15 cellular contexts compared by ENCODE assay signal in the genomic region with DNA sequence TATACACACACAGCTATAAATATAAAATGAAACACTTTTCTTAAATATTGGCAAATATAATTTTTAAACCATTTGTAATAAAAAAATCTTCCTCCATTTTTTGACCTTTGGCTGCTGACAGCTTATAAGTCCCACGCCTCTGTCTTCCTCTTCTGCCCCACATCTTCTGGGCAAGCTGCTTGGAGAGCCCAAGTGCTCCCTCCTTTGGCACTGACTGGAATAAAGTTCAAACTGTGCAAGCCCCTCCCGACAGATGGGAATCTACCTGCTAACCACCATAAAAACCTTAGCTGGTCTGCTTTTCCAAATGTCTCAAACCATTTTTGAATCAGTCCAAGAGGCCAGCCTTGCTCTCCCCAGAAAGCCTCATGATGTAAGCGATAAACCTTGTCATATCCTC.
DNase-seq lines count a peak whose midpoint lies in the region; ATAC-seq and TF ChIP-seq lines count a peak whose summit lies in the region.
"Had no signal": no experiment of that assay in that cellular context is flagged by ENCODE, and none has a peak within 500 bp of the region (broad histone marks: within the 10 kb centered on the region; RNA-seq: fewer than 3 reads in every experiment).

No MANE protein-coding gene starts in this region.

- POLR2A ChIA-PET in A673 (lab: Charles Lee; ENCODE audit: low non-redundant PET) = no interaction called here

- H4K8ac ChIP-seq in H9 (replicated peaks; ENCODE audit: insufficient read length, low read depth, low read length) = no peak overlapping the region

- no peak overlapping the region for H2BK20ac ChIP-seq in H9 (ENCODE audit: low read depth, low read length, poor library complexity, severe bottlenecking)

- CTCF ChIA-PET in A673 (lab: Charles Lee) = no interaction called here

- no TSS peak for BruUV-seq in A673 (replicated peaks; lab: Mats Ljungman, UMichigan)

- H3K9me3 Mint-ChIP-seq in H9 = no peaks in the 10 kb centered on the region
- H3K9me3 Mint-ChIP-seq: dendritic cell treated with granulocyte-macrophage colony-stimulating factor and Interleukin-4, amounts not matched to agents 40 ng/mL and 50 ng/mL, for 4 days had no signal

- H2AK5ac ChIP-seq in H9 (ENCODE audit: insufficient read length, low read length) = no peak overlapping the region

- no peak overlapping the region for H2BK15ac ChIP-seq in H9 (ENCODE audit: low read depth, low read length)

- no peak overlapping the region for H4K91ac ChIP-seq in H9 (ENCODE audit: insufficient read length, low read depth, low read length)

- no peak overlapping the region for H3T11ph ChIP-seq in H9 (ENCODE audit: low read length)

- no peak overlapping the region for H3K18ac ChIP-seq in H9 (ENCODE audit: insufficient read length, low read depth, low read length)

- H3K79me1 ChIP-seq in H9 (ENCODE audit: insufficient read depth, low read depth, low read length, poor library complexity, severe bottlenecking) = no peaks in the 10 kb centered on the region

- no peaks in the 10 kb centered on the region for H4K20me1 ChIP-seq in H9 (ENCODE audit: control insufficient read depth, insufficient read depth, insufficient read length)
- H4K20me1 ChIP-seq: BLaER1 had no signal

- H3K79me2 ChIP-seq in H9 (ENCODE audit: insufficient read depth, low read length) = no peaks in the 10 kb centered on the region

- H3K4me2 ChIP-seq in H9 (ENCODE audit: insufficient read depth, insufficient read length, low read length) = no peak overlapping the region
- H3K4me2 ChIP-seq: BLaER1 had no signal

- H3K4me1 Mint-ChIP-seq in H9 = no peaks in the 10 kb centered on the region

- H3K56ac ChIP-seq in H9 (ENCODE audit: insufficient read length, low read depth, low read length) = no peak overlapping the region

- H3K9ac ChIP-seq in H9 (ENCODE audit: extremely low read depth, insufficient read length, low read length) = no peak overlapping the region
- H3K9ac ChIP-seq: BLaER1 had no signal

- intact Hi-C loops in A673 (cut with micrococcal nuclease; ENCODE audit: unreplicated experiment) = no loop called here

- H3K36me3 Mint-ChIP-seq in H9 (ENCODE audit: insufficient read depth in 1 of 3, low read depth in 3 of 3) = no peaks in the 10 kb centered on the region

- H2BK12ac ChIP-seq in H9 (ENCODE audit: insufficient read length, low read depth, low read length) = no peak overlapping the region

- H3K27me3 ChIP-seq in A673 (replicated peaks; ENCODE audit: insufficient read depth, low read depth, low read length, poor library complexity) (no peaks in the 10 kb centered on the region), H9 (ENCODE audit: insufficient read depth, low read length) (no peaks in the 10 kb centered on the region), foreskin keratinocyte (no peaks in the 10 kb centered on the region)
- H3K27me3 ChIP-seq: BLaER1, heart left ventricle, SJSA1 had no signal

- H3K4me3 Mint-ChIP-seq in H9 = no peak overlapping the region
- H3K4me3 Mint-ChIP-seq: dendritic cell treated with granulocyte-macrophage colony-stimulating factor and Interleukin-4, amounts not matched to agents 40 ng/mL and 50 ng/mL, for 4 days had no signal

- H3K14ac ChIP-seq in H9 (ENCODE audit: insufficient read depth, low read length) = no peak overlapping the region

- H3K27me3 Mint-ChIP-seq in H9 (ENCODE audit: low read depth) = no peaks in the 10 kb centered on the region
- H3K27me3 Mint-ChIP-seq: dendritic cell treated with granulocyte-macrophage colony-stimulating factor and Interleukin-4, amounts not matched to agents 40 ng/mL and 50 ng/mL, for 4 days had no signal

- H3K23ac ChIP-seq in H9 (ENCODE audit: insufficient read length, low read depth, low read length) = no peak overlapping the region

- H3K9me3 ChIP-seq in A673 (ENCODE audit: low read depth, low read length, poor library complexity, severe bottlenecking) (no peaks in the 10 kb centered on the region), H9 (ENCODE audit: control insufficient read depth, low read depth, low read length) (no peaks in the 10 kb centered on the region)
- H3K9me3 ChIP-seq: BLaER1, heart left ventricle, SJSA1 had no signal

- 0 out of 2 replicates have a peak, but pooled peaks have one; percentile 17 for TF ChIP-seq CTCF in A673 (conservative IDR thresholded peaks at IDR 0.05; ENCODE audit: low read depth, low read length)
- peak; percentile 63 for TF ChIP-seq CTCF in H9 (conservative IDR thresholded peaks at IDR 0.05)
- TF ChIP-seq CTCF in foreskin keratinocyte (conservative IDR thresholded peaks at IDR 0.05) = peak; percentile 37
- TF ChIP-seq CTCF in GM20000 (IDR thresholded peaks at IDR 0.05; ENCODE audit: extremely low read depth, missing control alignments) = no peak

- H3K4me3 ChIP-seq in A673 (ENCODE audit: low read depth, low read length, poor library complexity, severe bottlenecking) = no peak overlapping the region
- H3K4me3 ChIP-seq: BLaER1, heart left ventricle, SJSA1 had no signal

- no CpG with 5 or more reads among the region's 3 CpGs for WGBS in H9 (ENCODE audit: extremely low coverage, insufficient read length, low lambda C conversion rate)

- H2BK5ac ChIP-seq in H9 (ENCODE audit: insufficient read length, low read length) = no peak overlapping the region

- H3K4me1 ChIP-seq in A673 (ENCODE audit: insufficient read depth, low read length, poor library complexity, severe bottlenecking) (no peaks in the 10 kb centered on the region), H9 (ENCODE audit: insufficient read depth, low read length) (no peaks in the 10 kb centered on the region), foreskin keratinocyte (no peaks in the 10 kb centered on the region)
- H3K4me1 ChIP-seq: BLaER1, SJSA1 had no signal

- no peak overlapping the region for H2BK120ac ChIP-seq in H9 (ENCODE audit: low read depth, low read length, poor library complexity, severe bottlenecking)

- ATAC-seq in foreskin keratinocyte = no peak
- ATAC-seq in HG02763 (IDR thresholded peaks at IDR 0.05; ENCODE audit: unreplicated experiment) = no peak
- ATAC-seq: heart left ventricle had no signal

- H3K23me2 ChIP-seq in H9 (ENCODE audit: insufficient read length, low read depth, low read length, poor library complexity, severe bottlenecking) = no peaks in the 10 kb centered on the region

- no peak overlapping the region for H2AFZ ChIP-seq in H9 (ENCODE audit: low read length)

- H3K27ac ChIP-seq in A673 (ENCODE audit: low read depth, low read length, poor library complexity, severe bottlenecking) (no peak overlapping the region), H9 (ENCODE audit: insufficient read length, low read depth, low read length) (no peak overlapping the region), foreskin keratinocyte (no peak overlapping the region)
- H3K27ac ChIP-seq: BLaER1, heart left ventricle, SJSA1 had no signal

- no peak overlapping the region for H3K27ac Mint-ChIP-seq in H9
- H3K27ac Mint-ChIP-seq: dendritic cell treated with granulocyte-macrophage colony-stimulating factor and Interleukin-4, amounts not matched to agents 40 ng/mL and 50 ng/mL, for 4 days had no signal

- DNase-seq in A673 (ENCODE audit: low spot score) (peak; percentile 11), H9 (peak; percentile 40), OCI-M1 (lab: John Stamatoyannopoulos, UW) (peak; percentile 30), foreskin keratinocyte (no peak), cortex of kidney (lab: John Stamatoyannopoulos, UW) (no peak), GM20000 (ENCODE audit: low spot score) (no peak)
- no peak for DNase-seq in stimulated activated CD4-positive, alpha-beta T cell treated with anti-CD3 and anti-CD28 coated beads, Interleukin-2, amount 100 ng/mL, for 48 hours
- DNase-seq: activated CD4-positive, alpha-beta T cell treated with anti-CD3 and anti-CD28 coated beads for 48 hours; activated naive CD4-positive, alpha-beta T cell; heart left ventricle; NCI-H2081 had no signal

- H4K5ac ChIP-seq in H9 (ENCODE audit: insufficient read length, low read depth, low read length) = no peak overlapping the region

- H3K36me3 ChIP-seq in A673 (ENCODE audit: insufficient read depth, low read length, poor library complexity, severe bottlenecking) = no peaks in the 10 kb centered on the region
- H3K36me3 ChIP-seq: BLaER1 had no signal

- no peak overlapping the region for H3K4ac ChIP-seq in H9 (ENCODE audit: low read depth, low read length)

Comparison
In these comparisons a context has a peak if more than half of its experiments do, and no peak if none do; other contexts are left out.
1. DNase-seq: peak in A673 (single experiment), H9 (single experiment) and OCI-M1 (single experiment); none in foreskin keratinocyte (0 of 2), cortex of kidney (single experiment), stimulated activated CD4-positive, alpha-beta T cell treated with anti-CD3 and anti-CD28 coated beads, Interleukin-2, amount 100 ng/mL, for 48 hours (0 of 2) and GM20000 (single experiment).